10 cellular contexts compared by ENCODE assay signal in the genomic region with DNA sequence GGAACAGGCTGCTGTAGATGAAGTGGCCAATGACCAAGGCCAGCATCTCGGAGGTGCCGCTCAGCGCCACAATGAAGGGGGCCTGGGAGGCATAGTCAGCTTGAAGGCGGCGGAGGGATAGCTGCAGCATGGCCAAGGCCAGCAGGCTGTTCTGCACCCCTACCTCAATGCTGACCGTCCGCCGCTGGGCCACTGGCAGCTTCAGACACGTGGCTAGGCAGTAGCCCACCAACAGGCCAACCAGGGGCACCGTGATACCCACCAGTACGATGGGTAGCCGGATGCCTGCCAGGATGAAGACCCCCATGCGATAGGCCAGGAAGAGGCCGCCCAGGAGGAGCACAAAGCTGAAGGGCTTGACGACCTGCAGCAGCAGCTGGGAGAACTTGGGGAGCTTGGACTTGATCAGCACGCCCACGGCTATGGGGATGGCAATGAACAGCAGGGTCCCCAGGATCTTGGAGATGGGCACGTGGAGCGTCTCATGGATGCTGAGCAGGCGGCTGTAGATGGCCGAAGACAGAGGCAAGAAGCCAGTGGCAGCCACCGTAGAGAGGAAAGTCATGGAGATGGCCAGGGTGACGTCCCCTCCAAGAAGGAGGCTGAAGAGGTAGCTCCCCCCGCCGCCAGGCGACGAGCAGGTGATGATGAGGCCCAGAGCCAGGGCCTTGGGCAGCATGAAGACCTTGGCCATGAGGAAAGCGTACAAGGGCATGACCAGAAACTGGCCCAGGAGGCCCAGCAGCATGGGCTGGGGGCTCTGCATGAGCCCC. TPM values are rescaled to one million over a fixed set of nuclear protein-coding genes. Genes with fewer than 3 reads are reported as not detected.
DNase-seq lines count a peak whose midpoint lies in the region; ATAC-seq and TF ChIP-seq lines count a peak whose summit lies in the region.
"Had no signal": no experiment of that assay in that cellular context is flagged by ENCODE, and none has a peak within 500 bp of the region (broad histone marks: within the 10 kb centered on the region; RNA-seq: fewer than 3 reads in every experiment).

No MANE protein-coding gene starts in this region.

- no peak for ATAC-seq in CD4-positive, CD25-positive, alpha-beta regulatory T cell (ENCODE audit: low read depth in 2 of 2)
- no peak for ATAC-seq in body of pancreas
- ATAC-seq in GM18498 (IDR thresholded peaks at IDR 0.05; ENCODE audit: unreplicated experiment), result no peak

- peaks cover 36% of the 10 kb centered on the region for H3K4me1 ChIP-seq in CD4-positive, CD25-positive, alpha-beta regulatory T cell (ENCODE audit: control insufficient read depth, insufficient read depth, low read length, poor library complexity, severe bottlenecking)
- H3K4me1 ChIP-seq in HAP-1 (peaks cover 27% of the 10 kb centered on the region), body of pancreas (peaks cover 50% of the 10 kb centered on the region), neural progenitor cell (no peaks in the 10 kb centered on the region), tibial nerve (peaks cover 0 to 40% (median 8%) of the 10 kb centered on the region in 4 donors)

- H2AFZ ChIP-seq in neural progenitor cell (replicated peaks), result no peak overlapping the region

- H3K27ac Mint-ChIP-seq in CD4-positive, CD25-positive, alpha-beta regulatory T cell, result peak overlapping the region in 1 of 3 donors; percentile 26
- H3K27ac Mint-ChIP-seq in neural progenitor cell, result no peak overlapping the region
- no peak overlapping the region for H3K27ac Mint-ChIP-seq in HFFc6

- H3K27me3 Mint-ChIP-seq in CD4-positive, CD25-positive, alpha-beta regulatory T cell, result no peaks in the 10 kb centered on the region
- H3K27me3 Mint-ChIP-seq in neural progenitor cell (ENCODE audit: insufficient read depth, low read depth), result peaks cover 10% of the 10 kb centered on the region
- no peaks in the 10 kb centered on the region for H3K27me3 Mint-ChIP-seq in HFFc6 (ENCODE audit: insufficient read depth)

- no peak overlapping the region for H3K4me3 ChIP-seq in CD4-positive, CD25-positive, alpha-beta regulatory T cell (ENCODE audit: low read depth, low read length)
- H3K4me3 ChIP-seq in HAP-1 (peak overlapping the region; percentile 69; the same call in 1 of the 2 replicates), body of pancreas (no peak overlapping the region), neural progenitor cell (no peak overlapping the region), tibial nerve (no peak overlapping the region)
- H3K4me3 ChIP-seq: mucosa of descending colon had no signal

- peaks cover 9% of the 10 kb centered on the region for H3F3A ChIP-seq in neural progenitor cell (ENCODE audit: low read depth)

- no peak overlapping the region for H3K9ac ChIP-seq in neural progenitor cell

- H3K27me3 ChIP-seq in CD4-positive, CD25-positive, alpha-beta regulatory T cell (ENCODE audit: control insufficient read depth, insufficient read depth, low read length), result no peaks in the 10 kb centered on the region
- no peaks in the 10 kb centered on the region for H3K27me3 ChIP-seq in HAP-1 (ENCODE audit: low read depth)
- no peaks in the 10 kb centered on the region for H3K27me3 ChIP-seq in body of pancreas
- H3K27me3 ChIP-seq in neural progenitor cell, result peaks cover 11% of the 10 kb centered on the region
- H3K27me3 ChIP-seq in tibial nerve, result no peaks in the 10 kb centered on the region

- no peak overlapping the region for H3K4me2 ChIP-seq in neural progenitor cell

- H3K4me1 Mint-ChIP-seq in CD4-positive, CD25-positive, alpha-beta regulatory T cell, result peaks cover 0 to 51% (median 9%) of the 10 kb centered on the region in 4 donors
- peaks cover 3% of the 10 kb centered on the region for H3K4me1 Mint-ChIP-seq in neural progenitor cell
- peaks cover 12% of the 10 kb centered on the region for H3K4me1 Mint-ChIP-seq in HFFc6 (ENCODE audit: low read depth)

- DNase-seq in CD4-positive, CD25-positive, alpha-beta regulatory T cell, result no peak
- DNase-seq in HAP-1 (ENCODE audit: low spot score in 2 of 2) (no peak), body of pancreas (no peak), neural progenitor cell (ENCODE audit: low spot score) (no peak), HFFc6 (no peak), dedifferentiated amniotic fluid mesenchymal stem cell (ENCODE audit: extremely low spot score) (no peak), tibial nerve (ENCODE audit: low spot score in 2 of 2) (no peak)
- DNase-seq: SIG-M5 had no signal

- in situ Hi-C loops in HAP-1 (cut with MboI; ENCODE audit: low sequenced_read_pairs), result no loop called here

- intact Hi-C loops in body of pancreas (cut with DNase I), result no loop called here

- H3K36me3 ChIP-seq in CD4-positive, CD25-positive, alpha-beta regulatory T cell (ENCODE audit: control insufficient read depth, insufficient read depth, low read length), result peaks cover 3% of the 10 kb centered on the region
- peaks cover 48% of the 10 kb centered on the region for H3K36me3 ChIP-seq in HAP-1 (replicated peaks)
- H3K36me3 ChIP-seq in body of pancreas (replicated peaks in 1 of 2; ENCODE audit: insufficient read depth in 1 of 2, low read depth in 2 of 2), result no peaks in the 10 kb centered on the region
- H3K36me3 ChIP-seq in neural progenitor cell, result no peaks in the 10 kb centered on the region
- H3K36me3 ChIP-seq in tibial nerve, result peaks cover 0 to 26% (median 0%) of the 10 kb centered on the region in 3 donors

- H3K79me2 ChIP-seq in neural progenitor cell (ENCODE audit: low read depth), result no peaks in the 10 kb centered on the region

- H3K9me3 ChIP-seq in CD4-positive, CD25-positive, alpha-beta regulatory T cell (ENCODE audit: control insufficient read depth in 2 of 2, low read length in 2 of 2), result no peaks in the 10 kb centered on the region
- H3K9me3 ChIP-seq in HAP-1, result no peaks in the 10 kb centered on the region
- H3K9me3 ChIP-seq in body of pancreas, result no peaks in the 10 kb centered on the region
- no peaks in the 10 kb centered on the region for H3K9me3 ChIP-seq in neural progenitor cell (ENCODE audit: low read depth)
- no peaks in the 10 kb centered on the region for H3K9me3 ChIP-seq in tibial nerve
- H3K9me3 ChIP-seq: mucosa of descending colon had no signal

- no peaks in the 10 kb centered on the region for H3K36me3 Mint-ChIP-seq in CD4-positive, CD25-positive, alpha-beta regulatory T cell
- peaks cover 4% of the 10 kb centered on the region for H3K36me3 Mint-ChIP-seq in neural progenitor cell
- H3K36me3 Mint-ChIP-seq in HFFc6 (ENCODE audit: low read depth), result no peaks in the 10 kb centered on the region; the same call in 1 of the 2 replicates

- no peak for TF ChIP-seq EP300 in tibial nerve (IDR thresholded peaks at IDR 0.05)

- no peaks in the 10 kb centered on the region for H3K9me3 Mint-ChIP-seq in CD4-positive, CD25-positive, alpha-beta regulatory T cell
- H3K9me3 Mint-ChIP-seq in neural progenitor cell, result peaks cover 13% of the 10 kb centered on the region
- H3K9me3 Mint-ChIP-seq in HFFc6, result no peaks in the 10 kb centered on the region

- TF ChIP-seq CTCF in body of pancreas (IDR thresholded peaks at IDR 0.05), result no peak
- TF ChIP-seq CTCF in neural progenitor cell (IDR thresholded peaks at IDR 0.05), result no peak
- no peak for TF ChIP-seq CTCF in HFFc6 (IDR thresholded peaks at IDR 0.05)
- no peak for TF ChIP-seq CTCF in tibial nerve (IDR thresholded peaks at IDR 0.05)

- no peaks in the 10 kb centered on the region for H4K20me1 ChIP-seq in neural progenitor cell (ENCODE audit: low read depth)

- H3K27ac ChIP-seq in CD4-positive, CD25-positive, alpha-beta regulatory T cell (ENCODE audit: insufficient read depth, low read length, poor library complexity, severe bottlenecking), result no peak overlapping the region
- peak overlapping the region in 3 of 4 donors; percentile 56 to 89 (median 85) for H3K27ac ChIP-seq in body of pancreas
- no peak overlapping the region for H3K27ac ChIP-seq in neural progenitor cell
- peak overlapping the region in 2 of 4 donors; percentile 81 to 90 for H3K27ac ChIP-seq in tibial nerve

- WGBS in body of pancreas, 2 donors, result 85 to 86% methylated on average over 10 to 13 of the region's 28 CpGs
- 90% methylated on average over 19 to 28 of the region's 28 CpGs for WGBS in tibial nerve, 2 donors

- TF ChIP-seq POLR2A in body of pancreas (IDR thresholded peaks at IDR 0.05) (no peak), tibial nerve (IDR thresholded peaks at IDR 0.05) (no peak)

- H3K4me3 Mint-ChIP-seq in CD4-positive, CD25-positive, alpha-beta regulatory T cell, result peak overlapping the region in 3 of 4 donors; percentile 79 to 86 (median 82)
- peak overlapping the region; percentile 77 for H3K4me3 Mint-ChIP-seq in neural progenitor cell
- no peak overlapping the region for H3K4me3 Mint-ChIP-seq in HFFc6

RNA-seq across cellular contexts. Expression of a gene that starts 1.3 kb away (rescaled TPM):
- 12.5 TPM for total RNA-seq in CD4-positive, CD25-positive, alpha-beta regulatory T cell
- 10 to 100 TPM; 51.8 to 59.5 (median 55.0) TPM for polyA plus RNA-seq in CD4-positive, CD25-positive, alpha-beta regulatory T cell
- total RNA-seq in body of pancreas, result 10 to 100 TPM; 24.9 to 34.9 TPM
- total RNA-seq in neural progenitor cell (ENCODE audit: low replicate concordance), result 12.1 and 31.1 TPM in 2 replicates
- 10 to 100 TPM; 26.7 to 31.6 (median 29.7) TPM for total RNA-seq in HFFc6 (2021; fragmentation: NEBNext Ultra II Directional; extraction: Animal tissue kit (Norgen Biotek cat#: 25700))
- 10 to 100 TPM; 39.0 to 58.5 (median 43.4) TPM for total RNA-seq in tibial nerve

RNA-seq across cellular contexts. Expression of a gene that starts 2.7 kb away (rescaled TPM):
- 18.4 TPM for total RNA-seq in CD4-positive, CD25-positive, alpha-beta regulatory T cell
- polyA plus RNA-seq in CD4-positive, CD25-positive, alpha-beta regulatory T cell, result 10 to 100 TPM; 32.8 to 40.2 (median 36.7) TPM
- 10 to 100 TPM; 18.9 to 24.7 TPM for total RNA-seq in body of pancreas
- total RNA-seq in neural progenitor cell (ENCODE audit: low replicate concordance), result 3.5 and 5.7 TPM in 2 replicates
- 10 to 100 TPM; 34.6 to 46.5 (median 37.7) TPM for total RNA-seq in HFFc6 (2021; fragmentation: NEBNext Ultra II Directional; extraction: Animal tissue kit (Norgen Biotek cat#: 25700))
- 10 to 100 TPM; 17.8 to 40.6 (median 27.0) TPM for total RNA-seq in tibial nerve

RNA-seq across cellular contexts. Expression of a gene that starts 8.6 kb away (rescaled TPM):
- 8.9 TPM for total RNA-seq in CD4-positive, CD25-positive, alpha-beta regulatory T cell
- polyA plus RNA-seq in CD4-positive, CD25-positive, alpha-beta regulatory T cell, result 10 to 100 TPM; 39.5 to 47.9 (median 43.3) TPM
- total RNA-seq in body of pancreas, result 10 to 100 TPM; 20.2 to 27.4 TPM
- total RNA-seq in neural progenitor cell (ENCODE audit: low replicate concordance), result 7.6 and 33.3 TPM in 2 replicates
- total RNA-seq in HFFc6 (2021; fragmentation: NEBNext Ultra II Directional; extraction: Animal tissue kit (Norgen Biotek cat#: 25700)), result 10 to 100 TPM; 13.8 to 18.3 (median 17.4) TPM
- 10 to 100 TPM; 18.8 to 46.5 (median 35.0) TPM for total RNA-seq in tibial nerve

RNA-seq across cellular contexts. Expression of a gene that starts 28.3 kb away (rescaled TPM):
- 28.2 TPM for total RNA-seq in CD4-positive, CD25-positive, alpha-beta regulatory T cell
- polyA plus RNA-seq in CD4-positive, CD25-positive, alpha-beta regulatory T cell, result 10 to 100 TPM; 13.4 to 21.5 (median 19.0) TPM
- total RNA-seq in body of pancreas (10 to 100 TPM; 32.3 to 48.3 TPM), neural progenitor cell (ENCODE audit: low replicate concordance) (4.5 and 16.8 TPM in 2 replicates), tibial nerve (10 to 100 TPM; 40.9 to 76.5 (median 55.7) TPM)
- total RNA-seq in HFFc6 (2021; fragmentation: NEBNext Ultra II Directional; extraction: Animal tissue kit (Norgen Biotek cat#: 25700)), result 10 to 100 TPM; 56.9 to 67.8 (median 59.4) TPM

RNA-seq across cellular contexts. Expression of a gene that starts 29.6 kb away (rescaled TPM):
- 64.6 TPM for total RNA-seq in CD4-positive, CD25-positive, alpha-beta regulatory T cell
- polyA plus RNA-seq in CD4-positive, CD25-positive, alpha-beta regulatory T cell, result 1 to 10 TPM in 1 of 4 donors, under 1 TPM in 3; 0.32 to 1.8 (median 0.34) TPM
- 10 to 100 TPM in 1 of 2 donors, 1 to 10 TPM in 1; 7.3 to 19.1 TPM for total RNA-seq in body of pancreas
- total RNA-seq in neural progenitor cell (ENCODE audit: low replicate concordance), result 4.3 and 9.6 TPM in 2 replicates
- total RNA-seq in HFFc6 (2021; fragmentation: NEBNext Ultra II Directional; extraction: Animal tissue kit (Norgen Biotek cat#: 25700)), result 10 to 100 TPM; 66.2 to 98.7 (median 79.8) TPM
- total RNA-seq in tibial nerve, result 10 to 100 TPM; 17.0 to 44.4 (median 24.2) TPM

Comparison
In these comparisons a context has a peak if more than half of its experiments do, and no peak if none do; other contexts are left out.
1. H3K27ac ChIP-seq: peak in body of pancreas (3 of 4); none in CD4-positive, CD25-positive, alpha-beta regulatory T cell (single experiment) and neural progenitor cell (single experiment).